1 cellular context compared by ENCODE assay signal in genomic region chr9:8542537-8542936, GRCh38.
TF ChIP-seq lines count a peak whose summit lies in the region.

No MANE protein-coding gene starts in this region.

TF ChIP-seq in H1, 55 proteins besides CTCF, POLR2A, EP300 and RAD21:
- TF ChIP-seq ATF3 (IDR thresholded peaks at IDR 0.05; ENCODE audit: insufficient read depth, low read depth, low read length) (no peak), YY1 (IDR thresholded peaks at IDR 0.05; ENCODE audit: low read depth, low read length) (no peak), POU5F1 (IDR thresholded peaks at IDR 0.05; ENCODE audit: low read depth, low read length) (no peak), SIN3A (conservative IDR thresholded peaks at IDR 0.05 in 1 of 2, IDR thresholded peaks at IDR 0.05 in 1 of 2; ENCODE audit: low read depth in 1 of 2, low read length in 2 of 2) (no peak), ZNF274 (IDR thresholded peaks at IDR 0.05; ENCODE audit: borderline replicate concordance, extremely low read depth, low read length) (no peak), FOSL1 (IDR thresholded peaks at IDR 0.05; ENCODE audit: insufficient read depth, low read depth, low read length) (no peak), SP1 (IDR thresholded peaks at IDR 0.05; ENCODE audit: low read depth, low read length) (no peak), POLR2AphosphoS5 (IDR thresholded peaks at IDR 0.05; ENCODE audit: low read depth, low read length) (no peak), GTF2F1 (IDR thresholded peaks at IDR 0.05; ENCODE audit: borderline replicate concordance, low read depth, low read length) (no peak), CBX5 (IDR thresholded peaks at IDR 0.05; ENCODE audit: low read depth, low read length) (no peak), CBX8 (IDR thresholded peaks at IDR 0.05; ENCODE audit: borderline replicate concordance, low read depth, low read length) (no peak), BRCA1 (IDR thresholded peaks at IDR 0.05; ENCODE audit: low read depth, low read length) (no peak), ATF2 (IDR thresholded peaks at IDR 0.05; ENCODE audit: low read length) (no peak), CHD2 (IDR thresholded peaks at IDR 0.05; ENCODE audit: low read length) (no peak), JUN (IDR thresholded peaks at IDR 0.05; ENCODE audit: low read depth, low read length) (no peak), SRF (IDR thresholded peaks at IDR 0.05; ENCODE audit: low read depth, low read length) (no peak), CREB1 (IDR thresholded peaks at IDR 0.05) (no peak), CHD1 (IDR thresholded peaks at IDR 0.05; ENCODE audit: low read depth, low read length) (no peak)
